Comparison of ENCODE assay signal across 7 cellular contexts in genomic region chr7:100089458-100090201, GRCh38. TPM values are rescaled to one million over a fixed set of nuclear protein-coding genes. Genes with fewer than 3 reads are reported as not detected.
DNase-seq lines count a peak whose midpoint lies in the region; ATAC-seq lines count a peak whose summit lies in the region.

No MANE protein-coding gene starts in this region.

- H3K4me3 ChIP-seq in iPS-18c (ENCODE audit: insufficient read depth, low read depth, low read length) = peak overlapping the region; percentile 94

- no peaks in the 10 kb centered on the region for H3K27me3 Mint-ChIP-seq in activated T-cell treated with anti-CD3 and anti-CD28 coated beads, Interleukin-2, amount 50 U/mL, for 72 hours (ENCODE audit: low read depth)

- DNase-seq in HT1080 (ENCODE audit: low read depth) (peak; percentile 46), substantia nigra (lab: John Stamatoyannopoulos, UW) (no peak), NCI-H1092 (lab: John Stamatoyannopoulos, UW) (no peak), left lobe of liver (ENCODE audit: low spot score) (no peak)
- DNase-seq in activated T-cell treated with anti-CD3 and anti-CD28 coated beads, Interleukin-2, amount 50 U/mL, for 72 hours = no peak

- peak overlapping the region; percentile 82 to 91 for H3K4me3 Mint-ChIP-seq in activated T-cell treated with anti-CD3 and anti-CD28 coated beads, Interleukin-2, amount 50 U/mL, for 72 hours

- peak overlapping the region; percentile 87 for H3K27ac Mint-ChIP-seq in activated T-cell treated with anti-CD3 and anti-CD28 coated beads, Interleukin-2, amount 50 U/mL, for 72 hours

- H3K4me1 Mint-ChIP-seq in activated T-cell treated with anti-CD3 and anti-CD28 coated beads, Interleukin-2, amount 50 U/mL, for 72 hours (ENCODE audit: low read depth) = peaks cover 44% of the 10 kb centered on the region

- H3K9me3 Mint-ChIP-seq in activated T-cell treated with anti-CD3 and anti-CD28 coated beads, Interleukin-2, amount 50 U/mL, for 72 hours = no peaks in the 10 kb centered on the region

- ATAC-seq in activated T-cell treated with anti-CD3 and anti-CD28 coated beads, Interleukin-2, amount 50 U/mL, for 72 hours (replicated peaks in 1 of 2) = no peak
- ATAC-seq in HG02885 (IDR thresholded peaks at IDR 0.05; ENCODE audit: poor library complexity, unreplicated experiment) (no peak), left lobe of liver (no peak)

- H3K9me3 ChIP-seq in iPS-18c (ENCODE audit: control insufficient read depth, insufficient read depth, low read length) = no peaks in the 10 kb centered on the region

- peak overlapping the region; percentile 95 for H3K27ac ChIP-seq in substantia nigra (ENCODE audit: low read depth, low read length, poor library complexity, severe bottlenecking)

- H3K36me3 Mint-ChIP-seq in activated T-cell treated with anti-CD3 and anti-CD28 coated beads, Interleukin-2, amount 50 U/mL, for 72 hours (ENCODE audit: insufficient read depth in 2 of 2) = peaks cover 3 to 13% of the 10 kb centered on the region in 2 donors

RNA-seq across cellular contexts. Expression of gene COPS6, which starts 0.9 kb away (rescaled TPM):
- total RNA-seq in HT1080 (2014; rRNA removed; shearing (Covaris generic)) = 93.6 and 155 TPM in 2 replicates
- polyA plus RNA-seq in HT1080 (2015; cell fraction: cytosol; rRNA removed) = 115 and 128 TPM in 2 replicates
- polyA plus RNA-seq in HT1080 (2015; cell fraction: nucleus; rRNA removed) = 116 and 117 TPM in 2 replicates
- 10 to 100 TPM; 43.7 to 45.4 TPM for total RNA-seq in activated T-cell treated with anti-CD3 and anti-CD28 coated beads, Interleukin-2, amount 50 U/mL, for 72 hours
- 42.6 TPM for total RNA-seq in left lobe of liver

RNA-seq across cellular contexts. Expression of gene ZNF3, which starts 8.1 kb away (rescaled TPM):
- 21.3 and 24.2 TPM in 2 replicates for total RNA-seq in HT1080 (2014; rRNA removed; shearing (Covaris generic))
- 18.9 and 28.9 TPM in 2 replicates for polyA plus RNA-seq in HT1080 (2015; cell fraction: cytosol; rRNA removed)
- polyA plus RNA-seq in HT1080 (2015; cell fraction: nucleus; rRNA removed) = 63.7 and 68.9 TPM in 2 replicates
- total RNA-seq in activated T-cell treated with anti-CD3 and anti-CD28 coated beads, Interleukin-2, amount 50 U/mL, for 72 hours = 10 to 100 TPM; 23.1 to 24.2 TPM
- total RNA-seq in left lobe of liver = 14.5 TPM

RNA-seq across cellular contexts. Expression of gene MCM7, which starts 11.6 kb away (rescaled TPM):
- 350 and 387 TPM in 2 replicates for total RNA-seq in HT1080 (2014; rRNA removed; shearing (Covaris generic))
- polyA plus RNA-seq in HT1080 (2015; cell fraction: cytosol; rRNA removed) = 177 and 201 TPM in 2 replicates
- polyA plus RNA-seq in HT1080 (2015; cell fraction: nucleus; rRNA removed) = 442 and 450 TPM in 2 replicates
- 100 to 1,000 TPM; 270 to 332 TPM for total RNA-seq in activated T-cell treated with anti-CD3 and anti-CD28 coated beads, Interleukin-2, amount 50 U/mL, for 72 hours
- 17.7 TPM for total RNA-seq in left lobe of liver

RNA-seq across cellular contexts. Expression of gene AP4M1, which starts 11.8 kb away (rescaled TPM):
- total RNA-seq in HT1080 (2014; rRNA removed; shearing (Covaris generic)) = 13.7 and 14.4 TPM in 2 replicates
- 13.0 and 15.6 TPM in 2 replicates for polyA plus RNA-seq in HT1080 (2015; cell fraction: cytosol; rRNA removed)
- 30.7 and 45.2 TPM in 2 replicates for polyA plus RNA-seq in HT1080 (2015; cell fraction: nucleus; rRNA removed)
- total RNA-seq in activated T-cell treated with anti-CD3 and anti-CD28 coated beads, Interleukin-2, amount 50 U/mL, for 72 hours = 10 to 100 TPM in 1 of 2 donors, 1 to 10 TPM in 1; 9.3 to 10.5 TPM
- total RNA-seq in left lobe of liver = 4.5 TPM

RNA-seq across cellular contexts. Expression of gene TAF6, which starts 29.5 kb away (rescaled TPM):
- 25.4 and 34.4 TPM in 2 replicates for total RNA-seq in HT1080 (2014; rRNA removed; shearing (Covaris generic))
- polyA plus RNA-seq in HT1080 (2015; cell fraction: cytosol; rRNA removed) = 34.7 and 36.1 TPM in 2 replicates
- polyA plus RNA-seq in HT1080 (2015; cell fraction: nucleus; rRNA removed) = 27.8 and 29.2 TPM in 2 replicates
- total RNA-seq in activated T-cell treated with anti-CD3 and anti-CD28 coated beads, Interleukin-2, amount 50 U/mL, for 72 hours = 10 to 100 TPM; 76.7 to 88.1 TPM
- 14.9 TPM for total RNA-seq in left lobe of liver

Comparison
In these comparisons a context has a peak if more than half of its experiments do, and no peak if none do; other contexts are left out.
1. RNA of gene MCM7, which starts 11.6 kb away (total RNA-seq): 350 to 387 TPM in HT1080 and 270 to 332 TPM in activated T-cell treated with anti-CD3 and anti-CD28 coated beads, Interleukin-2, amount 50 U/mL, for 72 hours; 17.7 TPM in left lobe of liver (single experiment); every median in the first group is over 10 times any median in the second.